In the genomic region with DNA sequence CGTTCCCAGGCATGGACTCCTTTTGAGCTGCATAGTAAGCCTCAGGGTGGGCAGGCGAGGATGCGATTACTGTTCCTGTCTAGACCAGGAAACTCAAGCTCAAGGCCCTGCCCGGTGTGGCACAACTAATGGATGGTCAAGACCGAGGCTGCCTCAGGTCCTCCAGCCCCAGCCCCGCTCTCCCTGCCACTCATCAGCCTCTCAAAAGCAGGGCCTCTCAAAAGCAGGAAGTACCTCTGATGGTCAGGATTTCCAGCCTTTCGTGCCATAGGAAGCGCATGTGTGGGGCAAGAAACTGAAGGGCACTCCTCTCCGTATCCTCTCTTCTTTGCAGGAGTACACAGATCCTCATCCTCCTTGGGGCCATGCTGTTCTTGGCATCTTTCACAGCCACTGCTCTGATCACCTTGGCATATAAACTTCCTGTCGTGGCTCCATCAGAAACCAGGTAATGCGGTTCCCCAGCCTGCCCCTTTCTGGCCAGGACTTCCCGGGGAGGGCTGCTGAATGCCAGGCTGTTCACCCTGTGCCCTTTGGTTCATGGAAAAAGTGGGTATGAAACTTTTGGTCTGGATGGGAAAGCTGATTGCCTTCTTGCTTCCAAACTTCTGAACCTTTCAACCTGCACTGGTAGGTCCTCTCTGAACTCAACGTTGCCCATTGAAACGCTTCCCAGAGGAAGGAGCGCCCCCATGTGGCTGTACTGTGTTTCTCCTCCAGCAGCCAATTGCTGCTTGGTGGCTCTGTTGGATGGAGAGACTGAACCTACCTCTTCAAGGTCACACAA, we compare ENCODE assay signal across 8 cellular contexts.
DNase-seq lines count a peak whose midpoint lies in the region; ATAC-seq and TF ChIP-seq lines count a peak whose summit lies in the region.

No MANE protein-coding gene starts in this region.

- ATAC-seq in sciatic nerve, result peak; percentile 75
- no peak for ATAC-seq in HG03378 (IDR thresholded peaks at IDR 0.05; ENCODE audit: unreplicated experiment)

- peak overlapping the region; percentile 93 for H2AFZ ChIP-seq in OCI-LY1 (ENCODE audit: low read length)

- H3K9me3 ChIP-seq in OCI-LY1 (ENCODE audit: low read length) (no peaks in the 10 kb centered on the region), adipocyte (ENCODE audit: control insufficient read depth, low read length) (no peaks in the 10 kb centered on the region), left ventricle myocardium inferior (replicated peaks) (no peaks in the 10 kb centered on the region)

- no peaks in the 10 kb centered on the region for H3K79me2 ChIP-seq in OCI-LY1 (ENCODE audit: insufficient read depth, low read length)

- TF ChIP-seq CTCF in HL-60 (IDR thresholded peaks at IDR 0.05; ENCODE audit: insufficient read depth, low read length) (peak; percentile 50), OCI-LY1 (IDR thresholded peaks at IDR 0.05; ENCODE audit: low read length) (peak; percentile 97), left ventricle myocardium inferior (IDR thresholded peaks at IDR 0.05; ENCODE audit: borderline replicate concordance) (peak; percentile 76)

- no peaks in the 10 kb centered on the region for H3K9me2 ChIP-seq in OCI-LY1 (ENCODE audit: low read depth, low read length)

- H3K4me1 ChIP-seq in OCI-LY1 (ENCODE audit: insufficient read depth, low read length, severe bottlenecking) (peaks cover 20% of the 10 kb centered on the region), adipocyte (ENCODE audit: control insufficient read depth, insufficient read depth, low read length) (peaks cover 44% of the 10 kb centered on the region), left ventricle myocardium inferior (peaks cover 45% of the 10 kb centered on the region)

- H3F3A ChIP-seq in OCI-LY1 (ENCODE audit: insufficient read depth, low read length), result no peaks in the 10 kb centered on the region

- H3K4me3 ChIP-seq in HL-60 (replicated peaks; ENCODE audit: insufficient read depth, low read length) (no peak overlapping the region), OCI-LY1 (ENCODE audit: low read depth, low read length, poor library complexity, severe bottlenecking) (peak overlapping the region; percentile 42), adipocyte (ENCODE audit: low read length) (no peak overlapping the region), left ventricle myocardium inferior (no peak overlapping the region)

- peak overlapping the region; percentile 64 for H3K4me2 ChIP-seq in OCI-LY1 (ENCODE audit: low read length)

- intact Hi-C loops in left ventricle myocardium inferior (cut with micrococcal nuclease) (no loop called here), sciatic nerve (cut with DNase I) (loop anchor here (2.0 to 10.0 kb wide), 2 partner anchors 192 to 276 kb away; partner anchors contain the start of gene ZNF532)

- no peak overlapping the region for H3K27ac ChIP-seq in HL-60 (replicated peaks)
- H3K27ac ChIP-seq in OCI-LY1 (ENCODE audit: low read depth, low read length, poor library complexity, severe bottlenecking), result peak overlapping the region; percentile 51
- no peak overlapping the region for H3K27ac ChIP-seq in left ventricle myocardium inferior (replicated peaks)

- H4K20me1 ChIP-seq in OCI-LY1 (ENCODE audit: insufficient read depth, low read length), result no peaks in the 10 kb centered on the region

- H3K9ac ChIP-seq in OCI-LY1 (ENCODE audit: low read length) (peak overlapping the region; percentile 50; the same call in 1 of the 2 replicates), adipocyte (ENCODE audit: low read length) (no peak overlapping the region)

- peak; percentile 33 for DNase-seq in stimulated activated CD8-positive, alpha-beta memory T cell treated with anti-CD3 and anti-CD28 coated beads, Interleukin-4, amount 100 ng/mL, for 24 hours (ENCODE audit: low read depth)
- no peak for DNase-seq in stimulated activated CD8-positive, alpha-beta memory T cell treated with anti-CD3 and anti-CD28 coated beads, Interleukin-4, amount 100 ng/mL, for 48 hours
- DNase-seq in HL-60 (ENCODE audit: low read depth in 1 of 2, low spot score in 1 of 2) (peak; percentile 16 to 38), adipocyte (ENCODE audit: low read depth) (peak; percentile 86), left ventricle myocardium inferior (peak; percentile 59), sciatic nerve (ENCODE audit: low spot score) (peak; percentile 92)

- H3K36me3 ChIP-seq in OCI-LY1 (ENCODE audit: insufficient read depth, low read length) (no peaks in the 10 kb centered on the region), adipocyte (ENCODE audit: control insufficient read depth, insufficient read depth, low read length, severe bottlenecking) (no peaks in the 10 kb centered on the region), left ventricle myocardium inferior (no peaks in the 10 kb centered on the region)

- H3K27me3 ChIP-seq in HL-60 (ENCODE audit: insufficient read depth, poor library complexity, severe bottlenecking) (peaks cover 8% of the 10 kb centered on the region), OCI-LY1 (ENCODE audit: insufficient read depth, low read length) (no peaks in the 10 kb centered on the region), adipocyte (replicated peaks; ENCODE audit: control insufficient read depth, insufficient read depth, low read length) (peaks cover 18% of the 10 kb centered on the region), left ventricle myocardium inferior (ENCODE audit: low read depth) (no peaks in the 10 kb centered on the region)
